In the genomic region with DNA sequence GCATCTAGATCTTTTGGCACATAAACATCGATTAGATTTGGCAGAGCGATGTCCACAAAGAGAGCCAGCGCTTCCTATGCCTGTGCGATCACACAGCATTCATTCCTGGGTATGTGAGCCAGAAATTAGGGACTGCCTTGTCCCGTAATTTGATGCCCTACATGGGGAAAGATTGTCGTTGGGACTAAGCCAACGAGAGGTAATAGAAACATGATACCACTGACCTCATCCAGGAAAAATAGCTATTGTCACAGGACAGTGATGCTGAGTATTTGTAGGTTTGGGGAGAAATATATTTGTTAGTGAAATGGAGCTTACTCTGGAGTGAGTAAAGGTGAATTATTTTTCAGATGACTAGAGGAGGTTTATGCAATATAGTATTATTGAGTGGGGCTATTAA, we compare ENCODE assay signal across 22 cellular contexts.
DNase-seq lines count a peak whose midpoint lies in the region; ATAC-seq and TF ChIP-seq lines count a peak whose summit lies in the region.
"Had no signal": no experiment of that assay in that cellular context is flagged by ENCODE, and none has a peak within 500 bp of the region (broad histone marks: within the 10 kb centered on the region; RNA-seq: fewer than 3 reads in every experiment).

No MANE protein-coding gene starts in this region.

- no peak overlapping the region for H4K91ac ChIP-seq in H9 (ENCODE audit: insufficient read length, low read depth, low read length)

- no peaks in the 10 kb centered on the region; the same call in 1 of the 2 replicates for H3K4me1 ChIP-seq in H9 (ENCODE audit: insufficient read depth, low read length)
- no peaks in the 10 kb centered on the region for H3K4me1 ChIP-seq in right cardiac atrium (ENCODE audit: control insufficient read depth, insufficient read depth, low read length)
- H3K4me1 ChIP-seq: Caco-2, parathyroid adenoma had no signal

- H3K27me3 ChIP-seq in H9 (ENCODE audit: insufficient read depth, low read length) (no peaks in the 10 kb centered on the region), WERI-Rb-1 (ENCODE audit: insufficient read depth, low read depth, severe bottlenecking) (peaks cover 6% of the 10 kb centered on the region), right cardiac atrium (ENCODE audit: control insufficient read depth, insufficient read depth) (no peaks in the 10 kb centered on the region)

- H3K23ac ChIP-seq in H9 (ENCODE audit: insufficient read length, low read depth, low read length) = no peak overlapping the region

- H2AK5ac ChIP-seq in H9 (ENCODE audit: insufficient read length, low read length) = no peak overlapping the region

- H2BK12ac ChIP-seq in H9 (ENCODE audit: insufficient read length, low read depth, low read length) = no peak overlapping the region

- H3K36me3 Mint-ChIP-seq in H9 (ENCODE audit: insufficient read depth in 1 of 3, low read depth in 3 of 3) (no peaks in the 10 kb centered on the region), nephron progenitor cell (ENCODE audit: low read depth) (peaks cover 35% of the 10 kb centered on the region)
- H3K36me3 Mint-ChIP-seq: brain had no signal

- intact Hi-C loops in right cardiac atrium (cut with DNase I) = no loop called here

- H2AFZ ChIP-seq in H9 (ENCODE audit: low read length) = peak overlapping the region; percentile 43
- H2AFZ ChIP-seq: parathyroid adenoma had no signal

- H3K27ac ChIP-seq in H9 (ENCODE audit: insufficient read length, low read depth, low read length) (no peak overlapping the region), WERI-Rb-1 (no peak overlapping the region), right cardiac atrium (ENCODE audit: low read length) (no peak overlapping the region)
- H3K27ac ChIP-seq: parathyroid adenoma had no signal

- ATAC-seq in right cardiac atrium = no peak
- ATAC-seq: left ventricle myocardium superior had no signal

- H3K56ac ChIP-seq in H9 (ENCODE audit: insufficient read length, low read depth, low read length) = no peak overlapping the region

- H3K27ac Mint-ChIP-seq in H9 (no peak overlapping the region), nephron progenitor cell (peak overlapping the region; percentile 58)
- H3K27ac Mint-ChIP-seq: activated CD4-positive, alpha-beta memory T cell treated with anti-CD3 and anti-CD28 coated beads, Interleukin-2, amount 10 ng/mL, durations not matched to agents 7 days and 5 days; activated T-cell treated with anti-CD3 and anti-CD28 coated beads, Interleukin-2, amount 50 U/mL, for 24 hours; dendritic cell treated with granulocyte-macrophage colony-stimulating factor and Interleukin-4, amounts not matched to agents 40 ng/mL and 50 ng/mL, for 4 days had no signal

- DNase-seq in H9 (no peak), NCI-H2029 treated with DMSO at 0.1 percent for 48 hours (lab: John Stamatoyannopoulos, UW) (peak; percentile 87), SHP77 (lab: John Stamatoyannopoulos, UW) (peak; percentile 40 to 58), nephron progenitor cell (no peak), WERI-Rb-1 (no peak), right cardiac atrium (no peak), midbrain (lab: John Stamatoyannopoulos, UW) (no peak)
- DNase-seq: activated CD4-positive, alpha-beta memory T cell treated with anti-CD3 and anti-CD28 coated beads, Interleukin-2, amount 10 ng/mL, durations not matched to agents 7 days and 5 days; activated naive CD4-positive, alpha-beta T cell treated with anti-CD3 and anti-CD28 coated beads, Interleukin-2, amount 50 U/mL, for 16 hours; activated T-cell treated with anti-CD3 and anti-CD28 coated beads, Interleukin-2, amount 50 U/mL, for 24 hours; AML-193; Caco-2; erythroblast; GDM1; KBM-7; left ventricle myocardium superior; NCI-H82; stimulated activated CD4-positive, alpha-beta T cell treated with anti-CD3 and anti-CD28 coated beads, Interleukin-4, amount 100 ng/mL, for 1 hour; SW 1271 had no signal

- H3K9ac ChIP-seq in H9 (ENCODE audit: extremely low read depth, insufficient read length, low read length) = no peak overlapping the region
- H3K9ac ChIP-seq: parathyroid adenoma had no signal

- no peaks in the 10 kb centered on the region for H3K23me2 ChIP-seq in H9 (ENCODE audit: insufficient read length, low read depth, low read length, poor library complexity, severe bottlenecking)

- H4K5ac ChIP-seq in H9 (ENCODE audit: insufficient read length, low read depth, low read length) = no peak overlapping the region

- H2BK5ac ChIP-seq in H9 (ENCODE audit: insufficient read length, low read length) = no peak overlapping the region

- no peak overlapping the region for H4K8ac ChIP-seq in H9 (replicated peaks; ENCODE audit: insufficient read length, low read depth, low read length)

- H2BK15ac ChIP-seq in H9 (ENCODE audit: low read depth, low read length) = no peak overlapping the region

- H2BK120ac ChIP-seq in H9 (ENCODE audit: low read depth, low read length, poor library complexity, severe bottlenecking) = no peak overlapping the region

- H3K36me3 ChIP-seq in WERI-Rb-1 = no peaks in the 10 kb centered on the region

- no peaks in the 10 kb centered on the region for H3K79me1 ChIP-seq in H9 (ENCODE audit: insufficient read depth, low read depth, low read length, poor library complexity, severe bottlenecking)

- no peak overlapping the region for H2BK20ac ChIP-seq in H9 (ENCODE audit: low read depth, low read length, poor library complexity, severe bottlenecking)

- H3T11ph ChIP-seq in H9 (ENCODE audit: low read length) = no peak overlapping the region

- no peaks in the 10 kb centered on the region for H3K9me3 ChIP-seq in H9 (ENCODE audit: control insufficient read depth, low read depth, low read length)
- H3K9me3 ChIP-seq in WERI-Rb-1 (ENCODE audit: severe bottlenecking) = no peaks in the 10 kb centered on the region
- no peaks in the 10 kb centered on the region for H3K9me3 ChIP-seq in right cardiac atrium (ENCODE audit: control insufficient read depth, low read length)
- H3K9me3 ChIP-seq: Caco-2 had no signal

- no CpG with 5 or more reads among the region's 7 CpGs for WGBS in H9 (ENCODE audit: extremely low coverage, insufficient read length, low lambda C conversion rate)
- 60% methylated on average over 7 of the region's 7 CpGs for WGBS in right cardiac atrium

- H3K79me2 ChIP-seq in H9 (ENCODE audit: insufficient read depth, low read length) = no peaks in the 10 kb centered on the region
- H3K79me2 ChIP-seq: parathyroid adenoma had no signal

- no peak for TF ChIP-seq CTCF in H9 (conservative IDR thresholded peaks at IDR 0.05)
- no peak for TF ChIP-seq CTCF in nephron progenitor cell (IDR thresholded peaks at IDR 0.05)
- no peak for TF ChIP-seq CTCF in WERI-Rb-1 (IDR thresholded peaks at IDR 0.05; ENCODE audit: low read depth, low read length)

- H3K4me1 Mint-ChIP-seq in H9 (peaks cover 20 to 24% of the 10 kb centered on the region in 2 experiments), nephron progenitor cell (peaks cover 54% of the 10 kb centered on the region)

- no peak overlapping the region for H3K4me3 Mint-ChIP-seq in H9
- peak overlapping the region; percentile 12 for H3K4me3 Mint-ChIP-seq in nephron progenitor cell
- H3K4me3 Mint-ChIP-seq: activated CD4-positive, alpha-beta memory T cell treated with anti-CD3 and anti-CD28 coated beads, Interleukin-2, amount 10 ng/mL, durations not matched to agents 7 days and 5 days; activated T-cell treated with anti-CD3 and anti-CD28 coated beads, Interleukin-2, amount 50 U/mL, for 24 hours; brain; dendritic cell treated with granulocyte-macrophage colony-stimulating factor and Interleukin-4, amounts not matched to agents 40 ng/mL and 50 ng/mL, for 4 days had no signal

- no peak overlapping the region for H3K4me2 ChIP-seq in H9 (ENCODE audit: insufficient read depth, insufficient read length, low read length)

- H4K20me1 ChIP-seq in H9 (ENCODE audit: control insufficient read depth, insufficient read depth, insufficient read length) = no peaks in the 10 kb centered on the region

- no peak overlapping the region for H3K4ac ChIP-seq in H9 (ENCODE audit: low read depth, low read length)

- no peak overlapping the region for H3K14ac ChIP-seq in H9 (ENCODE audit: insufficient read depth, low read length)

- H3K4me3 ChIP-seq in WERI-Rb-1 (ENCODE audit: low read depth, low read length) (no peak overlapping the region), right cardiac atrium (ENCODE audit: low read length) (no peak overlapping the region)

- H3K9me3 Mint-ChIP-seq in H9 (no peaks in the 10 kb centered on the region), nephron progenitor cell (no peaks in the 10 kb centered on the region)
- H3K9me3 Mint-ChIP-seq: activated CD4-positive, alpha-beta memory T cell treated with anti-CD3 and anti-CD28 coated beads, Interleukin-2, amount 10 ng/mL, durations not matched to agents 7 days and 5 days; activated T-cell treated with anti-CD3 and anti-CD28 coated beads, Interleukin-2, amount 50 U/mL, for 24 hours; dendritic cell treated with granulocyte-macrophage colony-stimulating factor and Interleukin-4, amounts not matched to agents 40 ng/mL and 50 ng/mL, for 4 days had no signal

- H3K18ac ChIP-seq in H9 (ENCODE audit: insufficient read length, low read depth, low read length) = no peak overlapping the region

- H3K27me3 Mint-ChIP-seq in H9 (ENCODE audit: low read depth) = no peaks in the 10 kb centered on the region
- peaks cover 2% of the 10 kb centered on the region for H3K27me3 Mint-ChIP-seq in nephron progenitor cell (ENCODE audit: low read depth, poor library complexity)
- H3K27me3 Mint-ChIP-seq: activated CD4-positive, alpha-beta memory T cell treated with anti-CD3 and anti-CD28 coated beads, Interleukin-2, amount 10 ng/mL, durations not matched to agents 7 days and 5 days; activated T-cell treated with anti-CD3 and anti-CD28 coated beads, Interleukin-2, amount 50 U/mL, for 24 hours; dendritic cell treated with granulocyte-macrophage colony-stimulating factor and Interleukin-4, amounts not matched to agents 40 ng/mL and 50 ng/mL, for 4 days had no signal

Comparison
In these comparisons a context has a peak if more than half of its experiments do, and no peak if none do; other contexts are left out.
1. DNase-seq: peak in NCI-H2029 treated with DMSO at 0.1 percent for 48 hours (single experiment) and SHP77 (2 of 2); none in H9 (single experiment), nephron progenitor cell (single experiment), WERI-Rb-1 (single experiment), right cardiac atrium (0 of 3) and midbrain (single experiment).